ENCODE assay signal across 8 cellular contexts in the genomic region with DNA sequence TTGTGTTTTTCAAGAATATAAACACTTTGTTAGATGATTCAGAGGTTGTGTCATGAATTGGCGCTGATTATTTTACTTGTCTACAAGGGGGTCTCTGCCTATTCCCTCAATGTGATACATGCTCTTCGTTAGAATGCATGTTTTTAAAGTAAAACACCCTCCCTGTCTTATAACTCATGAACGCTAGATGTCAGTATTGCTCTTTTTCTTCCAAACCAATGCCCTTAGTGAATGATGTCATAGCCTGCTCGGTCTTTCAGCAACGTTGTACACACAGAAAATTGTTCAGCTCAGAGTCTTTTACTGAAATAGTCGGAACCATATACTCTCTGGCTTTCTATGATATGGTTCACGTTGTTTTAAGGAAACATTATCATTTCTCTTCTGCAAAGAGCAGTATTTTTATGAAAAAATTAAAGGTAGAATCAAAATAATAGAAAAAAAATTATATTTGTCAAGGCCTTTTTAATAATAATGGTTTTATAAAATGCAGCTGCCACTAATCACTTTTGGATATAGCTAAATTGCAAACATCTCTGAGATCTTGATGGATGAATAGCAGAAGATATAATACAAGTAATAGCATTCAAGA.
DNase-seq lines count a peak whose midpoint lies in the region; ATAC-seq and TF ChIP-seq lines count a peak whose summit lies in the region.

No MANE protein-coding gene starts in this region.

- DNase-seq in A673 (ENCODE audit: low spot score) = peak; percentile 87
- peak; percentile 29 for DNase-seq in GM10266 (ENCODE audit: extremely low spot score)
- peak; percentile 55 for DNase-seq in HCEC 1CT
- DNase-seq in Kasumi-1 (lab: John Stamatoyannopoulos, UW) = peak; percentile 84 to 96
- peak; percentile 82 for DNase-seq in PC-3
- DNase-seq in dermis blood vessel endothelial cell = peak; percentile 89
- peak; percentile 80 to 83 for DNase-seq in lung microvascular endothelial cell (ENCODE audit: low read depth in 2 of 2)
- no peak for DNase-seq in activated CD4-positive, alpha-beta memory T cell treated with anti-CD3 and anti-CD28 coated beads for 36 hours

- intact Hi-C loops in A673 (cut with micrococcal nuclease; ENCODE audit: unreplicated experiment) (loop anchor here (1.0 to 10.0 kb wide), 5 partner anchors 87 to 1986 kb away; no protein-coding TSS in a partner anchor), PC-3 (cut with micrococcal nuclease) (loop anchor here (1.0 to 10.0 kb wide), 6 partner anchors 87 to 1126 kb away; no protein-coding TSS in a partner anchor)
- intact Hi-C loops in activated CD4-positive, alpha-beta memory T cell treated with anti-CD3 and anti-CD28 coated beads for 36 hours (cut with micrococcal nuclease) = loop anchor here (1.0 to 10.0 kb wide), 5 partner anchors 86 to 1986 kb away; no protein-coding TSS in a partner anchor

- POLR2A ChIA-PET in A673 (lab: Charles Lee; ENCODE audit: low non-redundant PET) (no interaction called here), PC-3 (lab: Charles Lee; ENCODE audit: unreplicated experiment) (interaction anchor here (0.6 kb wide), 1 partner anchor 168 kb away, joined by 3 read pairs; no protein-coding TSS in a partner anchor)
- POLR2A ChIA-PET in activated CD4-positive, alpha-beta memory T cell treated with anti-CD3 and anti-CD28 coated beads for 36 hours (lab: Charles Lee) = no interaction called here

- BruUV-seq in A673 (replicated peaks; lab: Mats Ljungman, UMichigan) (no TSS peak), PC-3 (replicated peaks; lab: Mats Ljungman, UMichigan) (no TSS peak)

- H3F3A ChIP-seq in PC-3 (ENCODE audit: low read length, unreplicated experiment) = no peaks in the 10 kb centered on the region

- no peak overlapping the region for H3K4me3 Mint-ChIP-seq in activated CD4-positive, alpha-beta memory T cell treated with anti-CD3 and anti-CD28 coated beads for 36 hours

- H3K79me2 ChIP-seq in PC-3 (ENCODE audit: low read length) = no peaks in the 10 kb centered on the region

- H3K27me3 ChIP-seq in A673 (replicated peaks; ENCODE audit: insufficient read depth, low read depth, low read length, poor library complexity) (no peaks in the 10 kb centered on the region), PC-3 (ENCODE audit: low read length) (no peaks in the 10 kb centered on the region)

- peak; percentile 80 for ATAC-seq in PC-3

- no peak overlapping the region for H3K27ac Mint-ChIP-seq in activated CD4-positive, alpha-beta memory T cell treated with anti-CD3 and anti-CD28 coated beads for 36 hours

- TF ChIP-seq CTCF in A673 (conservative IDR thresholded peaks at IDR 0.05; ENCODE audit: low read depth, low read length) (peak; percentile 74), GM10266 (IDR thresholded peaks at IDR 0.05; ENCODE audit: control insufficient read depth, insufficient read depth, low read depth, missing control alignments) (peak; percentile 63), PC-3 (conservative IDR thresholded peaks at IDR 0.05; ENCODE audit: low read depth, low read length) (peak; percentile 75)

- H3K36me3 Mint-ChIP-seq in activated CD4-positive, alpha-beta memory T cell treated with anti-CD3 and anti-CD28 coated beads for 36 hours = no peaks in the 10 kb centered on the region

- H3K9me3 ChIP-seq in A673 (ENCODE audit: low read depth, low read length, poor library complexity, severe bottlenecking) (no peaks in the 10 kb centered on the region), PC-3 (ENCODE audit: low read length) (no peaks in the 10 kb centered on the region)

- H3K9me3 Mint-ChIP-seq in activated CD4-positive, alpha-beta memory T cell treated with anti-CD3 and anti-CD28 coated beads for 36 hours = no peaks in the 10 kb centered on the region

- H3K27ac ChIP-seq in A673 (ENCODE audit: low read depth, low read length, poor library complexity, severe bottlenecking) (no peak overlapping the region), PC-3 (ENCODE audit: low read length) (no peak overlapping the region)

- no peaks in the 10 kb centered on the region for H3K4me1 Mint-ChIP-seq in activated CD4-positive, alpha-beta memory T cell treated with anti-CD3 and anti-CD28 coated beads for 36 hours (ENCODE audit: low read depth)

- no peak overlapping the region for H3K4me2 ChIP-seq in PC-3 (ENCODE audit: low read length)

- H3K9me2 ChIP-seq in PC-3 (replicated peaks; ENCODE audit: low read length) = no peaks in the 10 kb centered on the region

- H4K20me1 ChIP-seq in PC-3 (ENCODE audit: low read length) = no peaks in the 10 kb centered on the region

- H3K4me1 ChIP-seq in A673 (ENCODE audit: insufficient read depth, low read length, poor library complexity, severe bottlenecking) = no peaks in the 10 kb centered on the region
- no peaks in the 10 kb centered on the region; the same call in 1 of the 2 replicates for H3K4me1 ChIP-seq in PC-3 (ENCODE audit: insufficient read depth, low read length)

- CTCF ChIA-PET in A673 (lab: Charles Lee) = interaction anchor here (0.6 to 1.0 kb wide), 5 partner anchors 85 to 672 kb away, joined by 3 to 4 read pairs (median 3); no protein-coding TSS in a partner anchor
- CTCF ChIA-PET in PC-3 (lab: Charles Lee) = interaction anchor here (0.5 to 1.5 kb wide), 4 partner anchors 87 to 428 kb away, joined by 3 to 7 read pairs (median 4); no protein-coding TSS in a partner anchor
- CTCF ChIA-PET in activated CD4-positive, alpha-beta memory T cell treated with anti-CD3 and anti-CD28 coated beads for 36 hours (lab: Charles Lee) = interaction anchor here (0.6 to 1.9 kb wide), 4 partner anchors 8 to 1988 kb away, joined by 3 to 4 read pairs (median 4); no protein-coding TSS in a partner anchor

- no peaks in the 10 kb centered on the region for H3K27me3 Mint-ChIP-seq in activated CD4-positive, alpha-beta memory T cell treated with anti-CD3 and anti-CD28 coated beads for 36 hours

- H3K9ac ChIP-seq in PC-3 (ENCODE audit: low read length) = no peak overlapping the region

- no peaks in the 10 kb centered on the region for H3K36me3 ChIP-seq in A673 (ENCODE audit: insufficient read depth, low read length, poor library complexity, severe bottlenecking)
- H3K36me3 ChIP-seq in PC-3 (ENCODE audit: low read depth, low read length) = no peaks in the 10 kb centered on the region

- H2AFZ ChIP-seq in PC-3 (ENCODE audit: low read length) = peak overlapping the region; percentile 50; the same call in 1 of the 2 replicates

- H3K4me3 ChIP-seq in A673 (ENCODE audit: low read depth, low read length, poor library complexity, severe bottlenecking) (no peak overlapping the region), PC-3 (ENCODE audit: low read length) (no peak overlapping the region)
